Comparison of ENCODE assay signal across 19 cellular contexts in the genomic region with DNA sequence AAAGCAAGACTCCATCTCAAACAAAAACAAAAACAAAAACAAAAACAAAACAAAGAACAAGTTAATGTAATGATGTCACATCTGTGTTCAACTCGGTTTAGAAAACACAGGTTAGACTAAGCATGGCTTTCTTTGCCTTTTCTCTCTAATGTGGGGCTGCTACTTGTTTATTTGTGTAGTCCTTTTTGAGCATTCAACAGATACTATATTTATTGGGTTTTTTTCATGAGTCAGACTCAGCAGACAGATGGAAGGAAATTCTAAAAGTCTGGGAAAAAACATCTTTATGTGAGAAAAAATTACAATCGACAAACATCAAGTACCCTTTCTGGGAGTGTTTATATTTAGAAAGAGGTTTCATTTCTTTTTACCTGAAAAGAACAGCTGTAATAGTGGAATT. TPM values are rescaled to one million over a fixed set of nuclear protein-coding genes. Genes with fewer than 3 reads are reported as not detected.
"Had no signal": no experiment of that assay in that cellular context is flagged by ENCODE, and none has a peak within 500 bp of the region (broad histone marks: within the 10 kb centered on the region; RNA-seq: fewer than 3 reads in every experiment).

No MANE protein-coding gene starts in this region.

- H3K36me3 ChIP-seq: brain microvascular endothelial cell, cardiac muscle cell had no signal

- H3K4me3 ChIP-seq: cardiac muscle cell had no signal

- DNase-seq: activated CD4-positive, alpha-beta T cell treated with anti-CD3 and anti-CD28 coated beads for 4 hours; activated CD8-positive, alpha-beta memory T cell treated with anti-CD3 and anti-CD28 coated beads, Interleukin-2, amount 50 U/mL, for 4 hours; activated CD8-positive, alpha-beta T cell treated with anti-CD3 and anti-CD28 coated beads for 36 hours; activated gamma-delta T cell treated with Interleukin-2 at 50 U/mL for 16 hours; activated naive CD4-positive, alpha-beta T cell treated with anti-CD3 and anti-CD28 coated beads, Interleukin-2, amount 10 ng/mL, durations not matched to agents 7 days and 5 days; activated naive CD8-positive, alpha-beta T cell treated with anti-CD3 and anti-CD28 coated beads for 36 hours; activated T-cell treated with anti-CD3 and anti-CD28 coated beads, Interleukin-2, amount 50 U/mL, for 72 hours; brain microvascular endothelial cell; MM.1S; NCI-H1105 treated with DMSO at 0.1 percent for 48 hours; NCI-H1930; NCI-H69; PC-3; SHP77 treated with DMSO at 0.1 percent for 48 hours had no signal

- ATAC-seq: activated CD4-positive, CD25-positive, alpha-beta regulatory T cell treated with anti-CD3 and anti-CD28 coated beads, Interleukin-2, amount 50 U/mL, for 24 hours; activated CD8-positive, alpha-beta T cell treated with anti-CD3 and anti-CD28 coated beads for 36 hours; activated T-cell treated with anti-CD3 and anti-CD28 coated beads, Interleukin-2, amount 50 U/mL, for 72 hours had no signal

- H3K27ac ChIP-seq: brain microvascular endothelial cell, cardiac muscle cell, KMS-11 had no signal

- H3K9ac ChIP-seq: KMS-11 had no signal

- H3K27me3 ChIP-seq: brain microvascular endothelial cell had no signal

RNA-seq across cellular contexts. Expression of gene RNF186, which starts 44.8 kb away (rescaled TPM):
- total RNA-seq: activated CD8-positive, alpha-beta T cell treated with anti-CD3 and anti-CD28 coated beads for 36 hours; activated naive CD8-positive, alpha-beta T cell treated with anti-CD3 and anti-CD28 coated beads for 36 hours; activated T-cell treated with anti-CD3 and anti-CD28 coated beads, Interleukin-2, amount 50 U/mL, for 72 hours; activated T-helper 2 cell treated with anti-CD3 and anti-CD28 coated beads, Interferon-gamma antibody, Interleukin-2, Interleukin-4, amounts not matched to agents 10 μg/mL and 5 μg/mL and 100 μg/mL, durations not matched to agents 14 hours and 24 hours and 36 hours; cardiac muscle cell; SK-MEL-5 had no signal
